Comparison of ENCODE assay signal across 20 cellular contexts in the genomic region with DNA sequence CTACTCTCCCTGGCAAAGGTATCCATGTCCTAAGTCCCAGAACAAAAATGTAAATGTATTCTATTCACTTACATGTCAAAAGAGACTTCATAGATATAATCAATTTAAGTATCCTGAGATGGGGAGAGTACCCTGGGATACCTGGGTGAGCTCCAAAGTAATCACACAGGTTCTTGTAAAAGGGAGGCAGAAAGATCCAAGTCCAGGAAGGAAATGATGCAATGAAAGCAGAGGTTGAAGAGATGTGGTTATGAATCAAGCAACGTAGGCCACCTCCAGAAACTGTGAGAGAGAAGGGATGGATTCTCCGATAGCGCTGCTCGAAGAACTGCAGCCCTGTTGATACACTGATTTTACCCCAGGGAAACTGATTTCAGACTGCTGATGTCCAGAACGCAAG.
DNase-seq lines count a peak whose midpoint lies in the region; ATAC-seq, FAIRE-seq and TF ChIP-seq lines count a peak whose summit lies in the region.
"Had no signal": no experiment of that assay in that cellular context is flagged by ENCODE, and none has a peak within 500 bp of the region (broad histone marks: within the 10 kb centered on the region; RNA-seq: fewer than 3 reads in every experiment).

No MANE protein-coding gene starts in this region.

- peak overlapping the region; percentile 3 for H2AFZ ChIP-seq in smooth muscle cell (ENCODE audit: low read depth)

- no peak overlapping the region for H3K4me2 ChIP-seq in smooth muscle cell
- H3K4me2 ChIP-seq: BLaER1 had no signal

- no peaks in the 10 kb centered on the region for H4K20me1 ChIP-seq in smooth muscle cell (ENCODE audit: low read depth)
- H4K20me1 ChIP-seq: BLaER1 had no signal

- no peak for DNase-seq in activated T-cell treated with anti-CD3 and anti-CD28 coated beads, Interleukin-2, amount 50 U/mL, for 72 hours
- DNase-seq in activated T-cell treated with anti-CD3 and anti-CD28 coated beads, Interleukin-2, amount 50 U/mL, for 1 hour, result no peak
- peak; percentile 29 for DNase-seq in NCI-H226
- peak; percentile 21 for DNase-seq in bronchial epithelial cell (ENCODE audit: low read depth)
- no peak for DNase-seq in smooth muscle cell (lab: John Stamatoyannopoulos, UW; ENCODE audit: unreplicated experiment)
- DNase-seq in NCI-H2081 (lab: John Stamatoyannopoulos, UW), result no peak
- DNase-seq in NCI-H1694 (lab: John Stamatoyannopoulos, UW), result no peak
- DNase-seq: CD8-positive, alpha-beta T cell; DMS79 treated with DMSO at 0.1 percent for 48 hours; GF-D8; H7; NCI-H1417 treated with DMSO at 0.1 percent for 48 hours; NCI-H2029 treated with DMSO at 0.1 percent for 48 hours; NCI-H510A treated with DMSO at 0.1 percent for 48 hours; NCI-H82 had no signal

- H3F3A ChIP-seq in smooth muscle cell (ENCODE audit: low read depth), result no peaks in the 10 kb centered on the region

- H3K4me1 ChIP-seq in smooth muscle cell (ENCODE audit: low read depth), result no peaks in the 10 kb centered on the region

- peaks cover 19% of the 10 kb centered on the region for H3K4me1 Mint-ChIP-seq in activated T-cell treated with anti-CD3 and anti-CD28 coated beads, Interleukin-2, amount 50 U/mL, for 72 hours (ENCODE audit: low read depth)

- FAIRE-seq in bronchial epithelial cell (lab: Jason Lieb, UNC), result no peak

- no peak overlapping the region for H3K9ac ChIP-seq in smooth muscle cell (ENCODE audit: low read depth)
- H3K9ac ChIP-seq: BLaER1 had no signal

- no peaks in the 10 kb centered on the region for H3K9me3 ChIP-seq in smooth muscle cell (replicated peaks; ENCODE audit: low read depth)
- H3K9me3 ChIP-seq: BLaER1 had no signal

- no peaks in the 10 kb centered on the region for H3K27me3 ChIP-seq in bronchial epithelial cell (ENCODE audit: control insufficient read depth, insufficient read depth, low read length)
- no peaks in the 10 kb centered on the region for H3K27me3 ChIP-seq in smooth muscle cell (ENCODE audit: low read depth)

- no peaks in the 10 kb centered on the region for H3K9me3 Mint-ChIP-seq in activated T-cell treated with anti-CD3 and anti-CD28 coated beads, Interleukin-2, amount 50 U/mL, for 72 hours
- H3K9me3 Mint-ChIP-seq: CD8-positive, alpha-beta T cell had no signal

- peaks cover 11% of the 10 kb centered on the region for H3K27me3 Mint-ChIP-seq in activated T-cell treated with anti-CD3 and anti-CD28 coated beads, Interleukin-2, amount 50 U/mL, for 72 hours (ENCODE audit: low read depth)

- WGBS in smooth muscle cell (ENCODE audit: low lambda C conversion rate), result 95% methylated on average over 5 of the region's 5 CpGs

- peaks cover 0 to 3% of the 10 kb centered on the region in 2 donors for H3K36me3 Mint-ChIP-seq in activated T-cell treated with anti-CD3 and anti-CD28 coated beads, Interleukin-2, amount 50 U/mL, for 72 hours (ENCODE audit: insufficient read depth in 2 of 2)
- H3K36me3 Mint-ChIP-seq: CD8-positive, alpha-beta T cell; IgD-negative memory B cell had no signal

- no peak overlapping the region for H3K27ac Mint-ChIP-seq in activated T-cell treated with anti-CD3 and anti-CD28 coated beads, Interleukin-2, amount 50 U/mL, for 72 hours
- H3K27ac Mint-ChIP-seq: CD8-positive, alpha-beta T cell had no signal

- H3K79me2 ChIP-seq in smooth muscle cell (ENCODE audit: low read depth), result no peaks in the 10 kb centered on the region

- no peak overlapping the region for H3K4me3 ChIP-seq in bronchial epithelial cell (ENCODE audit: low read depth, low read length)
- no peak overlapping the region for H3K4me3 ChIP-seq in smooth muscle cell
- H3K4me3 ChIP-seq: BLaER1 had no signal

- H3K36me3 ChIP-seq in bronchial epithelial cell (ENCODE audit: control insufficient read depth, insufficient read depth, low read length) (no peaks in the 10 kb centered on the region), smooth muscle cell (ENCODE audit: low read depth) (no peaks in the 10 kb centered on the region)
- H3K36me3 ChIP-seq: BLaER1 had no signal

- no peak for TF ChIP-seq CTCF in bronchial epithelial cell (IDR thresholded peaks at IDR 0.05; ENCODE audit: insufficient read depth, low read length, severe bottlenecking)
- TF ChIP-seq CTCF in smooth muscle cell (IDR thresholded peaks at IDR 0.05; ENCODE audit: borderline replicate concordance, insufficient read depth, poor library complexity, severe bottlenecking), result no peak

- H3K4me3 Mint-ChIP-seq in activated T-cell treated with anti-CD3 and anti-CD28 coated beads, Interleukin-2, amount 50 U/mL, for 72 hours, result no peak overlapping the region
- H3K4me3 Mint-ChIP-seq: CD8-positive, alpha-beta T cell; IgD-negative memory B cell had no signal

- H3K27ac ChIP-seq in smooth muscle cell (ENCODE audit: low read depth), result no peak overlapping the region
- H3K27ac ChIP-seq: BLaER1 had no signal

- ATAC-seq in activated T-cell treated with anti-CD3 and anti-CD28 coated beads, Interleukin-2, amount 50 U/mL, for 72 hours (replicated peaks in 1 of 2), result peak; percentile 39 to 41
- ATAC-seq in HG02759 (IDR thresholded peaks at IDR 0.05; ENCODE audit: unreplicated experiment), result no peak
- ATAC-seq: CD8-positive, alpha-beta T cell; Panc1; Right ventricle myocardium inferior had no signal

Comparison
In these comparisons a context has a peak if more than half of its experiments do, and no peak if none do; other contexts are left out.
1. DNase-seq: peak in NCI-H226 (single experiment) and bronchial epithelial cell (single experiment); none in activated T-cell treated with anti-CD3 and anti-CD28 coated beads, Interleukin-2, amount 50 U/mL, for 72 hours (0 of 2), activated T-cell treated with anti-CD3 and anti-CD28 coated beads, Interleukin-2, amount 50 U/mL, for 1 hour (single experiment), smooth muscle cell (single experiment), NCI-H2081 (0 of 2) and NCI-H1694 (single experiment).